In genomic region chr15:45587861-45588170, GRCh38 we compare ENCODE assay signal across 8 cellular contexts. TPM values are rescaled to one million over a fixed set of nuclear protein-coding genes. Genes with fewer than 3 reads are reported as not detected.
DNase-seq lines count a peak whose midpoint lies in the region; ATAC-seq and TF ChIP-seq lines count a peak whose summit lies in the region.

No MANE protein-coding gene starts in this region.

- no peak for ATAC-seq in heart left ventricle
- ATAC-seq in Right ventricle myocardium superior (ENCODE audit: poor library complexity): no peak

- peaks cover 47% of the 10 kb centered on the region for H3K79me2 ChIP-seq in mammary epithelial cell (ENCODE audit: insufficient read depth, low read length)

- intact Hi-C loops in heart left ventricle (cut with DNase I): loop anchor here (1.0 to 5.0 kb wide), 9 partner anchors 49 to 391 kb away; partner anchors contain the start of genes SLC30A4 (in 9 of the 10) and SQOR (in 2 of the 10)
- intact Hi-C loops in Right ventricle myocardium superior (cut with DNase I): loop anchor here (5.0 to 10.0 kb wide), 2 partner anchors 49 to 63 kb away; partner anchors contain the start of genes SLC30A4 and SQOR
- intact Hi-C loops in mammary epithelial cell (cut with micrococcal nuclease): loop anchor here (1.0 kb wide), 3 partner anchors 66 to 186 kb away; partner anchors contain the start of gene SLC30A4
- intact Hi-C loops in vagina (cut with DNase I): no loop called here

- H3K27ac ChIP-seq in heart left ventricle (peak overlapping the region; percentile 94 to 99 (median 98)), mammary epithelial cell (ENCODE audit: insufficient read depth, low read depth, low read length) (peak overlapping the region; percentile 93), mesodermal cell (ENCODE audit: low read depth, low read length, severe bottlenecking) (peak overlapping the region; percentile 99), vagina (peak overlapping the region; percentile 97)

- TSS peak; percentile 61 for BruUV-seq in mammary epithelial cell (replicated peaks; lab: Mats Ljungman, UMichigan)

- H3K9ac ChIP-seq in mammary epithelial cell (ENCODE audit: insufficient read depth, low read length): peak overlapping the region; percentile 99

- dilution Hi-C loops in mammary epithelial cell (cut with HindIII; ENCODE audit: low sequenced_read_pairs): loop anchor here (5.0 kb wide), 1 partner anchor 54 kb away; no protein-coding TSS in a partner anchor

- H2AFZ ChIP-seq in mammary epithelial cell (ENCODE audit: low read depth, low read length): peak overlapping the region; percentile 94

- WGBS in heart left ventricle, 4 donors: 0% methylated on average over 4 of the region's 4 CpGs
- 0% methylated on average over 4 of the region's 4 CpGs for WGBS in mammary epithelial cell (ENCODE audit: low coverage, missing lambda C conversion rate)
- 0% methylated on average over 3 of the region's 4 CpGs for WGBS in mesodermal cell (ENCODE audit: insufficient coverage in 2 of 2), 2 experiments

- H4K20me1 ChIP-seq in mammary epithelial cell (ENCODE audit: insufficient read depth, low read length): no peaks in the 10 kb centered on the region

- no peak for TF ChIP-seq POLR2A in heart left ventricle (IDR thresholded peaks at IDR 0.05)
- TF ChIP-seq POLR2A in vagina (IDR thresholded peaks at IDR 0.05): no peak

- H3K27me3 ChIP-seq in heart left ventricle (no peaks in the 10 kb centered on the region), mammary epithelial cell (ENCODE audit: insufficient read depth, low read length) (no peaks in the 10 kb centered on the region), vagina (no peaks in the 10 kb centered on the region)

- H3K9me3 ChIP-seq in heart left ventricle (no peaks in the 10 kb centered on the region), mammary epithelial cell (replicated peaks; ENCODE audit: insufficient read depth, low read length) (no peaks in the 10 kb centered on the region), mesodermal cell (ENCODE audit: control insufficient read depth, low read length) (no peaks in the 10 kb centered on the region), vagina (no peaks in the 10 kb centered on the region)

- in situ Hi-C loops in mammary epithelial cell (cut with MboI; ENCODE audit: low sequenced_read_pairs in 2 of 2): no loop called here

- peak overlapping the region; percentile 72 to 98 (median 92) for H3K4me3 ChIP-seq in heart left ventricle
- peak overlapping the region; percentile 68 to 88 (median 79) for H3K4me3 ChIP-seq in mammary epithelial cell (replicated peaks in 1 of 3; ENCODE audit: insufficient read depth in 1 of 3, low read depth in 2 of 3, low read length in 3 of 3)
- peak overlapping the region; percentile 93 for H3K4me3 ChIP-seq in mesodermal cell (ENCODE audit: extremely low read depth, insufficient read depth, low read length, poor library complexity, severe bottlenecking)
- H3K4me3 ChIP-seq in vagina: peak overlapping the region; percentile 77 to 94

- H3K36me3 ChIP-seq in heart left ventricle: peaks cover 0 to 13% (median 8%) of the 10 kb centered on the region in 9 donors
- no peaks in the 10 kb centered on the region for H3K36me3 ChIP-seq in mammary epithelial cell (ENCODE audit: insufficient read depth, low read length)
- H3K36me3 ChIP-seq in mesodermal cell (ENCODE audit: control insufficient read depth, insufficient read depth, low read length): peaks cover 15% of the 10 kb centered on the region
- peaks cover 0 to 6% of the 10 kb centered on the region in 2 donors for H3K36me3 ChIP-seq in vagina

- H3K4me1 ChIP-seq in heart left ventricle: peaks cover 6 to 58% (median 32%) of the 10 kb centered on the region in 12 donors
- H3K4me1 ChIP-seq in mammary epithelial cell (ENCODE audit: insufficient read depth, low read length): peaks cover 19% of the 10 kb centered on the region
- peaks cover 16% of the 10 kb centered on the region for H3K4me1 ChIP-seq in mesodermal cell (ENCODE audit: control insufficient read depth, insufficient read depth, low read length, poor library complexity, severe bottlenecking)
- H3K4me1 ChIP-seq in vagina: peaks cover 67% of the 10 kb centered on the region

- DNase-seq in heart left ventricle (no peak), Right ventricle myocardium superior (no peak), mammary epithelial cell (no peak), vagina (ENCODE audit: extremely low spot score in 2 of 2) (no peak), HUDEP-2 (lab: John Stamatoyannopoulos, UW; ENCODE audit: unreplicated experiment in 76 of 76) (no peak), kidney tubule cell (ENCODE audit: low spot score) (no peak), DMS53 (lab: John Stamatoyannopoulos, UW) (no peak)

- no peak for TF ChIP-seq CTCF in heart left ventricle (IDR thresholded peaks at IDR 0.05)
- TF ChIP-seq CTCF in mammary epithelial cell (conservative IDR thresholded peaks at IDR 0.05 in 1 of 2, IDR thresholded peaks at IDR 0.05 in 1 of 2; ENCODE audit: extremely low read depth in 1 of 2, insufficient read depth in 1 of 2, low read depth in 1 of 2, low read length in 2 of 2): no peak
- TF ChIP-seq CTCF in vagina (IDR thresholded peaks at IDR 0.05): no peak

- peak overlapping the region; percentile 88 for H3K4me2 ChIP-seq in mammary epithelial cell (ENCODE audit: insufficient read depth, low read depth, low read length)

- CTCF ChIA-PET in mammary epithelial cell (lab: Charles Lee; ENCODE audit: low non-redundant PET): interaction anchor here (0.6 kb wide), 1 partner anchor 197 kb away, joined by 3 read pairs; no protein-coding TSS in a partner anchor

RNA-seq across cellular contexts. Expression of gene BLOC1S6, which starts 0.6 kb away (rescaled TPM):
- total RNA-seq in heart left ventricle: 10 to 100 TPM; 21.4 to 38.9 (median 27.0) TPM
- polyA plus RNA-seq in heart left ventricle: 10 to 100 TPM in 1 of 2 donors, 1 to 10 TPM in 1; 9.4 to 26.6 TPM
- total RNA-seq in Right ventricle myocardium superior: 21.9 TPM
- 10 to 100 TPM; 38.0 to 49.2 TPM for total RNA-seq in mammary epithelial cell
- polyA plus RNA-seq in mammary epithelial cell: 10.8 TPM
- polyA minus RNA-seq in mammary epithelial cell: 49.5 TPM
- 36.9 TPM for polyA plus RNA-seq in mesodermal cell (2013, experiment 1 of 2)
- 39.1 TPM for polyA plus RNA-seq in mesodermal cell (2013, experiment 2 of 2)
- total RNA-seq in vagina: 45.2 TPM

RNA-seq across cellular contexts. Expression of gene SQOR, which starts 47.0 kb away (rescaled TPM):
- total RNA-seq in heart left ventricle: 10 to 100 TPM; 14.8 to 60.9 (median 18.5) TPM
- 10 to 100 TPM in 1 of 2 donors, 1 to 10 TPM in 1; 9.5 to 13.5 TPM for polyA plus RNA-seq in heart left ventricle
- total RNA-seq in Right ventricle myocardium superior: 18.5 TPM
- 100 to 1,000 TPM in 1 of 2 donors, 10 to 100 TPM in 1; 65.7 to 125 TPM for total RNA-seq in mammary epithelial cell
- polyA plus RNA-seq in mammary epithelial cell: 138 TPM
- 297 TPM for polyA minus RNA-seq in mammary epithelial cell
- 0.59 TPM for polyA plus RNA-seq in mesodermal cell (2013, experiment 1 of 2)
- polyA plus RNA-seq in mesodermal cell (2013, experiment 2 of 2): 0.66 TPM
- 52.8 TPM for total RNA-seq in vagina
